23 cellular contexts compared by ENCODE assay signal in genomic region chr1:205729945-205730610, GRCh38. TPM values are rescaled to one million over a fixed set of nuclear protein-coding genes. Genes with fewer than 3 reads are reported as not detected.
A peak's percentile ranks its signal among the peaks of the same experiment; 100 is the strongest.
DNase-seq lines count a peak whose midpoint lies in the region; ATAC-seq and TF ChIP-seq lines count a peak whose summit lies in the region.
"Had no signal": no experiment of that assay in that cellular context is flagged by ENCODE, and none has a peak within 500 bp of the region (broad histone marks: within the 10 kb centered on the region; RNA-seq: fewer than 3 reads in every experiment).

No MANE protein-coding gene starts in this region.

- H4K20me1 ChIP-seq in SK-N-SH (ENCODE audit: insufficient read depth), result peaks cover 80% of the 10 kb centered on the region

- DNase-seq in SK-N-SH, result no peak
- no peak for DNase-seq in RWPE1 (ENCODE audit: low spot score)
- no peak for DNase-seq in endodermal cell
- no peak for DNase-seq in NCI-H510A treated with DMSO at 0.1 percent for 48 hours (lab: John Stamatoyannopoulos, UW)
- no peak for DNase-seq in T-cell
- DNase-seq: activated naive CD4-positive, alpha-beta T cell treated with Interleukin-2 at 50 U/mL for 16 hours; amniotic stem cell; C1 segment of cervical spinal cord; DMS79; effector CD8-positive, alpha-beta T cell; GDM1; immature natural killer cell; left lung; NCI-H2107; NCI-H446; NCI-H82; stimulated activated CD4-positive, alpha-beta T cell treated with anti-CD3 and anti-CD28 coated beads, Interleukin-4, amount 100 ng/mL, for 24 hours; transverse colon; WERI-Rb-1 had no signal

- no peak for TF ChIP-seq RAD21 in SK-N-SH (IDR thresholded peaks at IDR 0.05; ENCODE audit: low read length)

- H3K27ac Mint-ChIP-seq in endodermal cell (peak overlapping the region; percentile 17), nephron (peak overlapping the region in 2 of 3 experiments; percentile 8 to 27), T-cell (peak overlapping the region in 1 of 2 donors; percentile 13)

- H3K27ac ChIP-seq in SK-N-SH (ENCODE audit: low read depth in 2 of 2, low read length in 1 of 2) (no peak overlapping the region), RWPE1 (peak overlapping the region; percentile 13; the same call in 1 of the 2 replicates), endodermal cell (ENCODE audit: low read depth, low read length) (no peak overlapping the region)
- H3K27ac ChIP-seq: left lung, neutrophil, transverse colon, WERI-Rb-1 had no signal

- H3K27me3 ChIP-seq in SK-N-SH (ENCODE audit: insufficient read depth), result no peaks in the 10 kb centered on the region
- H3K27me3 ChIP-seq in endodermal cell (ENCODE audit: control insufficient read depth, insufficient read depth, low read length, poor library complexity, severe bottlenecking), result no peaks in the 10 kb centered on the region
- H3K27me3 ChIP-seq: left lung, neutrophil, transverse colon had no signal

- H3K36me3 Mint-ChIP-seq in endodermal cell (ENCODE audit: low read depth) (peaks cover 59% of the 10 kb centered on the region), nephron (ENCODE audit: low read depth) (peaks cover 63% of the 10 kb centered on the region), T-cell (peaks cover 24% of the 10 kb centered on the region)

- ATAC-seq in SK-N-SH treated with all-trans-retinoic acid at 6 μM for 48 hours (peak; percentile 33), HG03045 (IDR thresholded peaks at IDR 0.05; ENCODE audit: unreplicated experiment) (no peak), T-cell (replicated peaks in 1 of 4) (no peak)
- ATAC-seq: left lung had no signal

- H3K9me3 ChIP-seq in SK-N-SH (no peaks in the 10 kb centered on the region), endodermal cell (ENCODE audit: control insufficient read depth, low read length) (no peaks in the 10 kb centered on the region)
- H3K9me3 ChIP-seq: left lung, neutrophil, transverse colon had no signal

- H3K4me3 ChIP-seq in SK-N-SH (ENCODE audit: low read depth in 2 of 2, low read length in 1 of 2) (no peak overlapping the region), endodermal cell (ENCODE audit: low read length) (no peak overlapping the region)
- H3K4me3 ChIP-seq: left lung, transverse colon had no signal

- H3K9me2 ChIP-seq in SK-N-SH, result no peaks in the 10 kb centered on the region

- H3K4me1 Mint-ChIP-seq in endodermal cell (peaks cover 2% of the 10 kb centered on the region), nephron (peaks cover 18% of the 10 kb centered on the region), T-cell (peaks cover 45 to 51% (median 48%) of the 10 kb centered on the region in 3 donors)

- WGBS in SK-N-SH (ENCODE audit: low lambda C conversion rate), result 96% methylated on average over 9 of the region's 9 CpGs
- WGBS in endodermal cell (ENCODE audit: insufficient coverage in 1 of 2, insufficient read length in 1 of 2), 2 experiments, result 88 to 98% methylated on average over 5 to 9 of the region's 9 CpGs

- peaks cover 10% of the 10 kb centered on the region for H3F3A ChIP-seq in SK-N-SH (replicated peaks; ENCODE audit: insufficient read depth)

- H3K9ac ChIP-seq in SK-N-SH (no peak overlapping the region), endodermal cell (ENCODE audit: extremely low read depth, low read length, poor library complexity, severe bottlenecking) (no peak overlapping the region)

- H3K36me3 ChIP-seq in SK-N-SH (replicated peaks in 1 of 2; ENCODE audit: control insufficient read depth in 1 of 2, insufficient read depth in 2 of 2, low read length in 1 of 2) (peaks cover 32 to 71% of the 10 kb centered on the region in 2 experiments), endodermal cell (ENCODE audit: control insufficient read depth, insufficient read depth, low read length) (peaks cover 74% of the 10 kb centered on the region)

- H2AFZ ChIP-seq in SK-N-SH (ENCODE audit: low read depth), result no peak overlapping the region

- H3K4me1 ChIP-seq in SK-N-SH (ENCODE audit: control insufficient read depth in 1 of 2, insufficient read depth in 2 of 2, low read depth in 1 of 2, low read length in 1 of 2) (no peaks in the 10 kb centered on the region), endodermal cell (ENCODE audit: control insufficient read depth, insufficient read depth, low read length) (no peaks in the 10 kb centered on the region)
- H3K4me1 ChIP-seq: left lung had no signal

- CTCF ChIA-PET in SK-N-SH (lab: Yijun Ruan, JAX) (interaction anchor here (0.6 to 3.0 kb wide), 6 partner anchors 8 to 247 kb away, joined by 3 to 13 read pairs (median 6); no protein-coding TSS in a partner anchor), RWPE1 (lab: Yijun Ruan, JAX) (interaction anchor here (0.6 to 1.6 kb wide), 2 partner anchors 51 to 137 kb away, joined by 3 to 4 read pairs; no protein-coding TSS in a partner anchor), T-cell (lab: Charles Lee) (interaction anchor here (0.6 to 0.7 kb wide), 4 partner anchors 43 to 1317 kb away, joined by 3 to 4 read pairs (median 3); no protein-coding TSS in a partner anchor)

- H3K27me3 Mint-ChIP-seq in endodermal cell (ENCODE audit: insufficient read depth), result no peaks in the 10 kb centered on the region
- no peaks in the 10 kb centered on the region for H3K27me3 Mint-ChIP-seq in nephron (ENCODE audit: low read depth)
- H3K27me3 Mint-ChIP-seq in T-cell, result no peaks in the 10 kb centered on the region

- no peak for TF ChIP-seq EP300 in SK-N-SH (IDR thresholded peaks at IDR 0.05; ENCODE audit: borderline replicate concordance in 1 of 2, low read depth in 1 of 2, low read length in 1 of 2)

- POLR2A ChIA-PET in SK-N-SH (lab: Yijun Ruan, JAX) (no interaction called here), RWPE1 (lab: Yijun Ruan, JAX; ENCODE audit: low non-redundant PET) (no interaction called here), T-cell (lab: Charles Lee) (interaction anchor here (0.5 to 0.7 kb wide), 3 partner anchors 10 to 575 kb away, joined by 3 to 8 read pairs (median 4); no protein-coding TSS in a partner anchor)

- H3K4me3 Mint-ChIP-seq in endodermal cell (no peak overlapping the region), nephron (no peak overlapping the region), T-cell (no peak overlapping the region)
- H3K4me3 Mint-ChIP-seq: immature natural killer cell had no signal

- H3K4me2 ChIP-seq in SK-N-SH, result no peak overlapping the region

- H3K9me3 Mint-ChIP-seq in endodermal cell, result no peaks in the 10 kb centered on the region
- H3K9me3 Mint-ChIP-seq in nephron, result no peaks in the 10 kb centered on the region
- no peaks in the 10 kb centered on the region for H3K9me3 Mint-ChIP-seq in T-cell
- H3K9me3 Mint-ChIP-seq: immature natural killer cell had no signal

- TF ChIP-seq CTCF in SK-N-SH (IDR thresholded peaks at IDR 0.05) (no peak), RWPE1 (conservative IDR thresholded peaks at IDR 0.05; ENCODE audit: low read depth) (no peak), endodermal cell (conservative IDR thresholded peaks at IDR 0.05) (no peak), nephron (IDR thresholded peaks at IDR 0.05; ENCODE audit: unreplicated experiment in 3 of 3) (no peak)

- H3K79me2 ChIP-seq in SK-N-SH (ENCODE audit: insufficient read depth), result peaks cover 100% of the 10 kb centered on the region

TF ChIP-seq in SK-N-SH treated with all-trans-retinoic acid at 6 μM for 48 hours, 23 proteins besides CTCF, POLR2A, EP300 and RAD21 (continues in another document):
- TF ChIP-seq ARNTL (CRISPR knock-in tag; IDR thresholded peaks at IDR 0.05; ENCODE audit: borderline replicate concordance, low read depth), result no peak
- no peak for TF ChIP-seq TCF4 (CRISPR knock-in tag; IDR thresholded peaks at IDR 0.05; ENCODE audit: borderline replicate concordance)

TF ChIP-seq in SK-N-SH, 30 proteins besides CTCF, POLR2A, EP300 and RAD21 (continues in another document):
- TF ChIP-seq TEAD4 (IDR thresholded peaks at IDR 0.05; ENCODE audit: borderline replicate concordance, insufficient read depth), result no peak
- TF ChIP-seq RFX5 (IDR thresholded peaks at IDR 0.05; ENCODE audit: low read length), result no peak
- no peak for TF ChIP-seq NFIC (IDR thresholded peaks at IDR 0.05; ENCODE audit: borderline replicate concordance)
- no peak for TF ChIP-seq SIN3A (IDR thresholded peaks at IDR 0.05; ENCODE audit: borderline replicate concordance, low read depth, low read length)
- no peak for TF ChIP-seq USF2 (IDR thresholded peaks at IDR 0.05; ENCODE audit: borderline replicate concordance, low read depth, low read length)
- no peak for TF ChIP-seq USF1 (IDR thresholded peaks at IDR 0.05; ENCODE audit: borderline replicate concordance, low read depth)
- no peak for TF ChIP-seq POLR2AphosphoS5 (IDR thresholded peaks at IDR 0.05; ENCODE audit: low read depth, low read length)

RNA-seq across cellular contexts. Expression of gene NUCKS1, which starts 19.9 kb away (rescaled TPM):
- 25.4 and 35.3 TPM in 2 replicates for polyA plus RNA-seq in SK-N-SH (2012; rRNA removed)
- polyA plus RNA-seq in SK-N-SH (2012; cell fraction: cytosol; rRNA removed), result 46.4 and 53.5 TPM in 2 replicates
- 5.6 and 15.0 TPM in 2 replicates for polyA plus RNA-seq in SK-N-SH (2012; cell fraction: nucleus; rRNA removed)
- 100 to 1,000 TPM; 380 to 532 TPM for total RNA-seq in endodermal cell
- 267 TPM for polyA plus RNA-seq in endodermal cell (2013, experiment 1 of 2)
- polyA plus RNA-seq in endodermal cell (2013, experiment 2 of 2), result 284 TPM
- 100 to 1,000 TPM in 1 of 5 donors, 10 to 100 TPM in 4; 84.0 to 101 (median 94.6) TPM for total RNA-seq in T-cell

RNA-seq across cellular contexts. Expression of gene RAB29, which starts 45.2 kb away (rescaled TPM):
- 9.2 and 9.8 TPM in 2 replicates for polyA plus RNA-seq in SK-N-SH (2012; rRNA removed)
- polyA plus RNA-seq in SK-N-SH (2012; cell fraction: cytosol; rRNA removed), result 9.0 and 11.1 TPM in 2 replicates
- 9.0 and 12.2 TPM in 2 replicates for polyA plus RNA-seq in SK-N-SH (2012; cell fraction: nucleus; rRNA removed)
- total RNA-seq in endodermal cell (1 to 10 TPM; 5.7 to 7.2 TPM), T-cell (10 to 100 TPM; 32.5 to 64.6 (median 46.8) TPM)
- 6.7 TPM for polyA plus RNA-seq in endodermal cell (2013, experiment 1 of 2)
- 5.6 TPM for polyA plus RNA-seq in endodermal cell (2013, experiment 2 of 2)

RNA-seq across cellular contexts. Expression of gene SLC45A3, which starts 49.8 kb away (rescaled TPM):
- polyA plus RNA-seq in SK-N-SH (2012; rRNA removed), result 4.6 and 4.7 TPM in 2 replicates
- polyA plus RNA-seq in SK-N-SH (2012; cell fraction: cytosol; rRNA removed), result 2.3 and 3.6 TPM in 2 replicates
- polyA plus RNA-seq in SK-N-SH (2012; cell fraction: nucleus; rRNA removed), result 5.8 and 6.0 TPM in 2 replicates
- total RNA-seq in endodermal cell (10 to 100 TPM in 1 of 2 donors, 1 to 10 TPM in 1; 7.9 to 10.2 TPM), T-cell (1 to 10 TPM in 2 of 5 donors, under 1 TPM in 3; 0.35 to 2.1 (median 0.75) TPM)
- 22.4 TPM for polyA plus RNA-seq in endodermal cell (2013, experiment 1 of 2)
- 17.5 TPM for polyA plus RNA-seq in endodermal cell (2013, experiment 2 of 2)
- polyA plus RNA-seq: immature natural killer cell had no signal

Comparison
In these comparisons a context has a peak if more than half of its experiments do, and no peak if none do; other contexts are left out.
1. RNA of gene RAB29, which starts 45.2 kb away (total RNA-seq): 32.5 to 64.6 TPM in T-cell; 5.7 to 7.2 TPM in endodermal cell; every median in the first group is over 4 times any median in the second.
2. POLR2A ChIA-PET loops: an anchor here in T-cell (0.5 to 0.7 kb wide); none called in SK-N-SH and RWPE1.